Comparison of ENCODE assay signal across 8 cellular contexts in genomic region chr20:610130-611046, GRCh38. TPM values are rescaled to one million over a fixed set of nuclear protein-coding genes. Genes with fewer than 3 reads are reported as not detected.
DNase-seq lines count a peak whose midpoint lies in the region; ATAC-seq, FAIRE-seq and TF ChIP-seq lines count a peak whose summit lies in the region.

A gene with protein sequence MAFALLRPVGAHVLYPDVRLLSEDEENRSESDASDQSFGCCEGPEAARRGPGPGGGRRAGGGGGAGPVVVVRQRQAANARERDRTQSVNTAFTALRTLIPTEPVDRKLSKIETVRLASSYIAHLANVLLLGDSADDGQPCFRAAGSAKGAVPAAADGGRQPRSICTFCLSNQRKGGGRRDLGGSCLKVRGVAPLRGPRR (minus strand): TSS chr20:610309. CDS start chr20:610237, 72 bp downstream.

- TF ChIP-seq CTCF in GM10248 (IDR thresholded peaks at IDR 0.05; ENCODE audit: control extremely low read depth, extremely low read depth, low read depth, missing control alignments) (no peak), endothelial cell of umbilical vein (IDR thresholded peaks at IDR 0.05; ENCODE audit: extremely low read depth in 1 of 2, insufficient read depth in 1 of 2, low read depth in 1 of 2, low read length in 2 of 2) (no peak), neural cell (IDR thresholded peaks at IDR 0.05; ENCODE audit: poor library complexity, severe bottlenecking) (no peak)

- H3K9me2 ChIP-seq in neural cell (ENCODE audit: insufficient read depth, low read length), result no peaks in the 10 kb centered on the region

- no peak for FAIRE-seq in endothelial cell of umbilical vein (lab: Jason Lieb, UNC)

- no peak within 1 kb of the TSS for H3K4me2 ChIP-seq in endothelial cell of umbilical vein (ENCODE audit: insufficient read depth, low read length)
- H3K4me2 ChIP-seq in neural cell (ENCODE audit: low read length), result no peak within 1 kb of the TSS

- H3K9me3 ChIP-seq in endothelial cell of umbilical vein (replicated peaks; ENCODE audit: control insufficient read depth, insufficient read depth, low read length) (no peaks in the 10 kb centered on the region), neural cell (ENCODE audit: low read length) (no peaks in the 10 kb centered on the region)

- no peak for TF ChIP-seq RAD21 in neural cell (conservative IDR thresholded peaks at IDR 0.05)

- no peaks in the 10 kb centered on the region for H3K79me2 ChIP-seq in endothelial cell of umbilical vein (ENCODE audit: control insufficient read depth, insufficient read depth, low read length)
- H3K79me2 ChIP-seq in neural cell (replicated peaks; ENCODE audit: insufficient read depth, low read length), result no peaks in the 10 kb centered on the region

- H3K4me3 ChIP-seq in endothelial cell of umbilical vein (replicated peaks in 1 of 3; ENCODE audit: insufficient read depth in 1 of 3, low read depth in 1 of 3, low read length in 3 of 3), result no peak within 1 kb of the TSS
- H3K4me3 ChIP-seq in neural cell (ENCODE audit: low read length), result peak within 1 kb of the TSS; percentile 53

- H3K27me3 ChIP-seq in endothelial cell of umbilical vein (ENCODE audit: control insufficient read depth in 2 of 2, insufficient read depth in 2 of 2, low read length in 2 of 2) (peaks cover 37 to 50% of the 10 kb centered on the region in 2 experiments), neural cell (ENCODE audit: insufficient read depth, low read depth, low read length) (peaks cover 49% of the 10 kb centered on the region)

- ATAC-seq in left colon, result no peak

- no peak for TF ChIP-seq EP300 in neural cell (conservative IDR thresholded peaks at IDR 0.05; ENCODE audit: poor library complexity, severe bottlenecking)

- BruUV-seq in endothelial cell of umbilical vein (replicated peaks; lab: Mats Ljungman, UMichigan), result no TSS peak

- no peaks in the 10 kb centered on the region for H3K9me1 ChIP-seq in endothelial cell of umbilical vein (replicated peaks; ENCODE audit: control insufficient read depth, extremely low read depth, insufficient read depth, low read length)

- H3K36me3 ChIP-seq in endothelial cell of umbilical vein (ENCODE audit: control insufficient read depth in 2 of 2, extremely low read depth in 1 of 2, insufficient read depth in 2 of 2, low read length in 2 of 2) (no peaks in the 10 kb centered on the region), neural cell (ENCODE audit: insufficient read depth, low read length) (no peaks in the 10 kb centered on the region)

- CTCF ChIA-PET in GM10248 (lab: Yijun Ruan, JAX), result no interaction called here
- CTCF ChIA-PET in endothelial cell of umbilical vein (lab: Charles Lee), result interaction anchor here (1.1 to 3.0 kb wide), 3 partner anchors 35 to 49 kb away, joined by 3 to 14 read pairs (median 4); no protein-coding TSS in a partner anchor

- H3K27ac ChIP-seq in endothelial cell of umbilical vein (ENCODE audit: insufficient read depth, low read depth, low read length) (no peak within 1 kb of the TSS), neural cell (ENCODE audit: low read length) (no peak within 1 kb of the TSS)

- dilution Hi-C loops in endothelial cell of umbilical vein (cut with MboI; ENCODE audit: extremely low pct_ligation_motif_present, low sequenced_read_pairs), result no loop called here

- intact Hi-C loops in endothelial cell of umbilical vein (cut with micrococcal nuclease) (no loop called here), left colon (cut with DNase I, micrococcal nuclease) (no loop called here)

- peak; percentile 78 for DNase-seq in GM10248 (ENCODE audit: extremely low spot score)
- peak; percentile 94 for DNase-seq in NCI-H82 (lab: John Stamatoyannopoulos, UW)
- peak; percentile 34 for DNase-seq in endothelial cell of umbilical vein (ENCODE audit: low read depth, low spot score)
- no peak for DNase-seq in left colon
- no peak for DNase-seq in SW480 (ENCODE audit: low spot score)
- DNase-seq in NCI-H1694 treated with DMSO at 0.1 percent for 48 hours (lab: John Stamatoyannopoulos, UW), result no peak
- no peak for DNase-seq in activated effector memory CD4-positive, alpha-beta T cell treated with Interleukin-2 at 50 U/mL for 16 hours

- H3F3A ChIP-seq in neural cell (ENCODE audit: insufficient read depth, low read length, poor library complexity, severe bottlenecking), result no peaks in the 10 kb centered on the region

- peaks cover 6% of the 10 kb centered on the region for H3K4me1 ChIP-seq in endothelial cell of umbilical vein (ENCODE audit: control insufficient read depth, extremely low read depth, insufficient read depth, low read length)

- H2AFZ ChIP-seq in endothelial cell of umbilical vein (ENCODE audit: low read depth, low read length) (peak within 1 kb of the TSS; percentile 63), neural cell (ENCODE audit: low read depth, low read length) (no peak within 1 kb of the TSS)

- H3K9ac ChIP-seq in endothelial cell of umbilical vein (replicated peaks; ENCODE audit: extremely low read depth, insufficient read depth, low read length) (no peak within 1 kb of the TSS), neural cell (ENCODE audit: low read length) (no peak within 1 kb of the TSS)

- H4K20me1 ChIP-seq in endothelial cell of umbilical vein (replicated peaks; ENCODE audit: control insufficient read depth, extremely low read depth, insufficient read depth, low read length) (no peaks in the 10 kb centered on the region), neural cell (ENCODE audit: insufficient read depth) (no peaks in the 10 kb centered on the region)

- POLR2A ChIA-PET in GM10248 (lab: Yijun Ruan, JAX), result no interaction called here
- POLR2A ChIA-PET in endothelial cell of umbilical vein (lab: Charles Lee), result no interaction called here

- TF ChIP-seq POLR2A in endothelial cell of umbilical vein (IDR thresholded peaks at IDR 0.05; ENCODE audit: low read depth, low read length), result no peak

TF ChIP-seq in endothelial cell of umbilical vein, 7 proteins besides CTCF, POLR2A, EP300 and RAD21:
- TF ChIP-seq EZH2 (IDR thresholded peaks at IDR 0.05; ENCODE audit: borderline replicate concordance, low read depth, low read length, severe bottlenecking) (peak; percentile 77), MYC (IDR thresholded peaks at IDR 0.05; ENCODE audit: low read depth, low read length) (no peak)
- TF ChIP-seq, protein P1, sequence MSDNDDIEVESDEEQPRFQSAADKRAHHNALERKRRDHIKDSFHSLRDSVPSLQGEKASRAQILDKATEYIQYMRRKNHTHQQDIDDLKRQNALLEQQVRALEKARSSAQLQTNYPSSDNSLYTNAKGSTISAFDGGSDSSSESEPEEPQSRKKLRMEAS (IDR thresholded peaks at IDR 0.05; ENCODE audit: insufficient read depth, insufficient read length), result peak; percentile 17
TF ChIP-seq in endothelial cell of umbilical vein: peak in this region for 2.

TF ChIP-seq in neural cell, 6 proteins besides CTCF, POLR2A, EP300 and RAD21:
- TF ChIP-seq TAF1 (IDR thresholded peaks at IDR 0.05; ENCODE audit: low read depth) (peak; percentile 22), MXI1 (conservative IDR thresholded peaks at IDR 0.05; ENCODE audit: poor library complexity, severe bottlenecking) (no peak)

RNA-seq across cellular contexts. Expression of the gene that starts here (rescaled TPM):
- total RNA-seq in endothelial cell of umbilical vein (1.3 TPM in 1 of 2 replicates, not detected in the other), left colon (under 1 TPM in 1 of 2 donors, not detected in 1; 0.22 TPM)
- polyA plus RNA-seq in endothelial cell of umbilical vein (0.07 and 0.13 TPM in 2 replicates), neural cell (0.24 TPM in 1 of 2 replicates, not detected in the other)
- polyA plus RNA-seq in endothelial cell of umbilical vein (2011; cell fraction: cytosol; rRNA removed), result 0.09 and 0.11 TPM in 2 replicates
- polyA plus RNA-seq in endothelial cell of umbilical vein (2011; cell fraction: nucleus; rRNA removed), result 0.11 TPM in 1 of 2 replicates, not detected in the other
- polyA plus RNA-seq in endothelial cell of umbilical vein (2012), result 0.88 and 1.9 TPM in 2 replicates
- polyA minus RNA-seq in endothelial cell of umbilical vein (not detected in 2 replicates), neural cell (not detected in 2 replicates)
- not detected for polyA minus RNA-seq in endothelial cell of umbilical vein (2011; cell fraction: cytosol; rRNA and poly(A)+ RNA removed)
- not detected in 2 replicates for polyA minus RNA-seq in endothelial cell of umbilical vein (2011; cell fraction: nucleus; rRNA and poly(A)+ RNA removed)

Comparison
In these comparisons a context has a peak if more than half of its experiments do, and no peak if none do; other contexts are left out.
1. DNase-seq: peak in GM10248 (single experiment), NCI-H82 (single experiment) and endothelial cell of umbilical vein (single experiment); none in left colon (0 of 2), SW480 (single experiment), NCI-H1694 treated with DMSO at 0.1 percent for 48 hours (single experiment) and activated effector memory CD4-positive, alpha-beta T cell treated with Interleukin-2 at 50 U/mL for 16 hours (single experiment).